17 cellular contexts compared by ENCODE assay signal in the genomic region with DNA sequence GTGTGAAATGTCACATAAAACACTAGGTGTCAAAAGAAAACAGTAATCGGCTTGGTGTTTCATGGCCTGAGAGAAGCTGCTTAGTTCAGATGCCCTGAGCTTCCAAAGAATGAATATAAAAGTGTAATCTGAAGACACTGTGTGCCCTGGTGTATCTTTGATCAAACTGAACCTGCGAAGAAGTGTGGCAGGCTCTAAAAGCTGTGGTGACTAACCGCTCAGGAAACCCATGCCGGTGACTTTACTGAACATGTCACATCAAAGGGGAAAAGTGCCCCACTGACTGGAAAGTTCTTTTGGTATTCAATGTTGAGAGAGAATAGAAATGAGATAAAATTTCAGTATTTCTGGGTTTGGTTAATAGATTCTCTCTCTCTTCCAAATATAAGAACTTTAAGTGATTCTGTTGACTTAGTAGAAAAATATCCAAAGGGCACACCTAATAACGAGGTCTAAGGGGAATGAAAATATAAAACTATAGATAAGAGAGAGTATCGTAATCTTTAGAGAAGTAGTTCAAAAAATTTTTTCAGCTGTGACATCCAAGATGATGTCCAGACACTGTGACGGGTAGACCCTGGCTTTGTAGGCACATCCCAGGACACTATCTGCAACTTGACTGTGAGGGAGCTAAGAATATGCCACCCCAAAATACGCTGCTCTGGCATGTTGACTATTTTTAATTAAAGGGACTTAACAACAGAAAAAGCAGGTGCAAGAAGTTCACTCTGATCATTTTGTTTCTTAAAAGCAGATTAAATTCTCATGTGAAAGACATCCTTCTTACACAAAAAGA.
DNase-seq lines count a peak whose midpoint lies in the region; ATAC-seq and TF ChIP-seq lines count a peak whose summit lies in the region.
"Had no signal": no experiment of that assay in that cellular context is flagged by ENCODE, and none has a peak within 500 bp of the region (broad histone marks: within the 10 kb centered on the region; RNA-seq: fewer than 3 reads in every experiment).

No MANE protein-coding gene starts in this region.

- H4K20me1 ChIP-seq in BLaER1 (no peaks in the 10 kb centered on the region), Loucy (ENCODE audit: insufficient read depth, low read length, poor library complexity, severe bottlenecking) (no peaks in the 10 kb centered on the region), hepatocyte (ENCODE audit: insufficient read depth, poor library complexity, severe bottlenecking) (no peaks in the 10 kb centered on the region)
- no peaks in the 10 kb centered on the region for H4K20me1 ChIP-seq in BLaER1 treated with 17β-estradiol and CSF1 and Interleukin-3, amounts not matched to agents 10 nM and 100 nM

- no peak overlapping the region for H3K9ac ChIP-seq in BLaER1
- H3K9ac ChIP-seq in BLaER1 treated with 17β-estradiol and CSF1 and Interleukin-3, amounts not matched to agents 10 nM and 100 nM = no peak overlapping the region
- H3K9ac ChIP-seq in Loucy (ENCODE audit: low read depth, low read length, poor library complexity, severe bottlenecking) = peak overlapping the region; percentile 36

- H3K36me3 Mint-ChIP-seq in immature natural killer cell = no peaks in the 10 kb centered on the region
- H3K36me3 Mint-ChIP-seq: CD14-positive monocyte; CD8-positive, alpha-beta memory T cell had no signal

- TF ChIP-seq CTCF in Loucy (conservative IDR thresholded peaks at IDR 0.05; ENCODE audit: low read length) (no peak), hepatocyte (IDR thresholded peaks at IDR 0.05; ENCODE audit: poor library complexity) (no peak)

- H3K4me1 ChIP-seq in BLaER1 (peaks cover 53% of the 10 kb centered on the region), Loucy (ENCODE audit: insufficient read depth, low read length, poor library complexity, severe bottlenecking) (peaks cover 26% of the 10 kb centered on the region), hepatocyte (ENCODE audit: insufficient read depth) (no peaks in the 10 kb centered on the region)
- H3K4me1 ChIP-seq in BLaER1 treated with 17β-estradiol and CSF1 and Interleukin-3, amounts not matched to agents 10 nM and 100 nM = peaks cover 0 to 48% (median 24%) of the 10 kb centered on the region in 10 experiments; a peak in 12 of 20 replicates
- H3K4me1 ChIP-seq: HAP-1 had no signal

- DNase-seq in immature natural killer cell (peak in 2 of 3 donors; percentile 9 to 11), hepatocyte (ENCODE audit: low spot score) (no peak)
- DNase-seq: CD4-positive, alpha-beta T cell; CD8-positive, alpha-beta memory T cell; DMS 273 treated with DMSO at 0.1 percent for 48 hours; DMS79; EL; GDM1; GOT3; HFFc6 had no signal

- H3K36me3 ChIP-seq in BLaER1 (no peaks in the 10 kb centered on the region), Loucy (ENCODE audit: insufficient read depth, low read length) (no peaks in the 10 kb centered on the region), hepatocyte (replicated peaks; ENCODE audit: insufficient read depth, low read depth) (no peaks in the 10 kb centered on the region)
- no peaks in the 10 kb centered on the region for H3K36me3 ChIP-seq in BLaER1 treated with 17β-estradiol and CSF1 and Interleukin-3, amounts not matched to agents 10 nM and 100 nM
- H3K36me3 ChIP-seq: HAP-1 had no signal

- H3K27me3 ChIP-seq in BLaER1 (peaks cover 35% of the 10 kb centered on the region), Loucy (ENCODE audit: insufficient read depth, low read length, poor library complexity, severe bottlenecking) (no peaks in the 10 kb centered on the region), hepatocyte (no peaks in the 10 kb centered on the region)
- H3K27me3 ChIP-seq in BLaER1 treated with 17β-estradiol and CSF1 and Interleukin-3, amounts not matched to agents 10 nM and 100 nM = peaks cover 11 to 60% (median 50%) of the 10 kb centered on the region in 11 experiments; a peak in 21 of 22 replicates

- 69% methylated on average over 8 of the region's 8 CpGs for WGBS in hepatocyte (ENCODE audit: low lambda C conversion rate, missing lambda C conversion rate)

- peaks cover 0 to 5% (median 0%) of the 10 kb centered on the region in 3 donors for H3K27me3 Mint-ChIP-seq in immature natural killer cell (ENCODE audit: low read depth in 3 of 3)
- H3K27me3 Mint-ChIP-seq: CD4-positive, alpha-beta T cell had no signal

- peaks cover 3% of the 10 kb centered on the region; the same call in 1 of the 2 replicates for H3F3A ChIP-seq in Loucy (ENCODE audit: low read depth)

- no peak overlapping the region for H3K27ac ChIP-seq in BLaER1
- H3K27ac ChIP-seq in BLaER1 treated with 17β-estradiol and CSF1 and Interleukin-3, amounts not matched to agents 10 nM and 100 nM = no peak overlapping the region
- no peak overlapping the region for H3K27ac ChIP-seq in hepatocyte

- H3K9me2 ChIP-seq in Loucy (replicated peaks; ENCODE audit: low read depth, low read length) = no peaks in the 10 kb centered on the region
- H3K9me2 ChIP-seq in hepatocyte (replicated peaks; ENCODE audit: insufficient read depth) = no peaks in the 10 kb centered on the region

- H3K4me1 Mint-ChIP-seq in immature natural killer cell = no peaks in the 10 kb centered on the region
- H3K4me1 Mint-ChIP-seq: CD14-positive monocyte; CD8-positive, alpha-beta memory T cell had no signal

- no peak overlapping the region for H3K4me3 Mint-ChIP-seq in immature natural killer cell
- H3K4me3 Mint-ChIP-seq: CD14-positive monocyte; CD4-positive, alpha-beta T cell; CD8-positive, alpha-beta memory T cell; HFFc6 had no signal

- no peak for ATAC-seq in HG03159 (IDR thresholded peaks at IDR 0.05; ENCODE audit: unreplicated experiment)

- H3K27ac Mint-ChIP-seq in immature natural killer cell = peak overlapping the region in 1 of 6 donors; percentile 50
- H3K27ac Mint-ChIP-seq: CD14-positive monocyte; CD4-positive, alpha-beta T cell; CD8-positive, alpha-beta memory T cell; HFFc6 had no signal

- H3K9me3 Mint-ChIP-seq in immature natural killer cell = peaks cover 0 to 3% (median 1%) of the 10 kb centered on the region in 6 donors
- H3K9me3 Mint-ChIP-seq: HFFc6 had no signal

- H3K4me3 ChIP-seq in BLaER1 (no peak overlapping the region), Loucy (ENCODE audit: low read length, poor library complexity, severe bottlenecking) (peak overlapping the region; percentile 37), hepatocyte (no peak overlapping the region)
- no peak overlapping the region for H3K4me3 ChIP-seq in BLaER1 treated with 17β-estradiol and CSF1 and Interleukin-3, amounts not matched to agents 10 nM and 100 nM
- H3K4me3 ChIP-seq: GM12878, HAP-1 had no signal

- H3K9me3 ChIP-seq in BLaER1 = peaks cover 9% of the 10 kb centered on the region; the same call in 1 of the 2 replicates
- H3K9me3 ChIP-seq in BLaER1 treated with 17β-estradiol and CSF1 and Interleukin-3, amounts not matched to agents 10 nM and 100 nM (replicated peaks in 1 of 11) = peaks cover 0 to 9% (median 2%) of the 10 kb centered on the region in 11 experiments; a peak in 3 of 22 replicates
- no peaks in the 10 kb centered on the region for H3K9me3 ChIP-seq in Loucy (ENCODE audit: insufficient read depth, low read depth, low read length)
- H3K9me3 ChIP-seq in hepatocyte (ENCODE audit: low read depth) = no peaks in the 10 kb centered on the region
- H3K9me3 ChIP-seq: HAP-1 had no signal

- H3K4me2 ChIP-seq in BLaER1 (peak overlapping the region; percentile 11), Loucy (ENCODE audit: low read depth, low read length, poor library complexity, severe bottlenecking) (peak overlapping the region; percentile 54), hepatocyte (no peak overlapping the region)
- H3K4me2 ChIP-seq in BLaER1 treated with 17β-estradiol and CSF1 and Interleukin-3, amounts not matched to agents 10 nM and 100 nM = peak overlapping the region in 6 of 11 experiments; percentile 1 to 49 (median 26); a peak in 10 of 22 replicates

- H3K79me2 ChIP-seq in Loucy (ENCODE audit: insufficient read depth, low read length) = no peaks in the 10 kb centered on the region
- no peaks in the 10 kb centered on the region for H3K79me2 ChIP-seq in hepatocyte

- H2AFZ ChIP-seq in Loucy (ENCODE audit: low read length) (peak overlapping the region; percentile 65; the same call in 1 of the 2 replicates), hepatocyte (no peak overlapping the region)
